8 cellular contexts compared by ENCODE assay signal in genomic region chr20:64285579-64286427, GRCh38. TPM values are rescaled to one million over a fixed set of nuclear protein-coding genes. Genes with fewer than 3 reads are reported as not detected.
DNase-seq lines count a peak whose midpoint lies in the region; ATAC-seq and TF ChIP-seq lines count a peak whose summit lies in the region.
"Not testable (repeated sequence)": the region's sequence is repeated elsewhere in the genome, so short reads cannot be mapped to it uniquely, and the experiment has no call there.

No MANE protein-coding gene starts in this region.

- not testable (repeated sequence) for H3K79me1 ChIP-seq in H9 (ENCODE audit: insufficient read depth, low read depth, low read length, poor library complexity, severe bottlenecking)

- peak; percentile 88 for DNase-seq in H9
- DNase-seq in LNCaP clone FGC (ENCODE audit: low read depth) = peak; percentile 62
- peak; percentile 68 to 84 for DNase-seq in SJCRH30
- peak; percentile 89 for DNase-seq in activated T-helper 2 cell treated with anti-CD3 and anti-CD28 coated beads, Interferon-gamma antibody, Interleukin-2, Interleukin-4, amounts not matched to agents 10 μg/mL and 5 μg/mL and 100 μg/mL, durations not matched to agents 14 hours and 24 hours and 36 hours (ENCODE audit: low spot score)
- DNase-seq in foreskin keratinocyte = peak in 1 of 2 donors; percentile 6
- DNase-seq in osteoblast (ENCODE audit: insufficient read length, low spot score, missing footprints) = peak; percentile 75
- peak; percentile 11 for DNase-seq in thoracic aorta (ENCODE audit: low spot score)

- H3K27ac Mint-ChIP-seq in H9; activated T-helper 2 cell treated with anti-CD3 and anti-CD28 coated beads, Interferon-gamma antibody, Interleukin-2, Interleukin-4, amounts not matched to agents 10 μg/mL and 5 μg/mL and 100 μg/mL, durations not matched to agents 14 hours and 24 hours and 36 hours: not testable (repeated sequence)

- not testable (repeated sequence) for H4K5ac ChIP-seq in H9 (ENCODE audit: insufficient read length, low read depth, low read length)

- H3K36me3 Mint-ChIP-seq in H9 (ENCODE audit: insufficient read depth in 1 of 3, low read depth in 3 of 3) = peaks cover 17 to 27% (median 23%) of the 10 kb centered on the region in 3 experiments
- H3K36me3 Mint-ChIP-seq in activated T-helper 2 cell treated with anti-CD3 and anti-CD28 coated beads, Interferon-gamma antibody, Interleukin-2, Interleukin-4, amounts not matched to agents 10 μg/mL and 5 μg/mL and 100 μg/mL, durations not matched to agents 14 hours and 24 hours and 36 hours (ENCODE audit: low read depth) = not testable (repeated sequence)

- H2AFZ ChIP-seq in H9 (ENCODE audit: low read length); osteoblast (ENCODE audit: low read length): not testable (repeated sequence)

- WGBS in H9 (ENCODE audit: extremely low coverage, insufficient read length, low lambda C conversion rate) = no CpG with 5 or more reads among the region's 44 CpGs

- H3K9me3 ChIP-seq in H9 (ENCODE audit: control insufficient read depth, low read depth, low read length); osteoblast (ENCODE audit: low read depth, low read length); thoracic aorta: not testable (repeated sequence)
- peaks cover 10% of the 10 kb centered on the region for H3K9me3 ChIP-seq in SJCRH30 (replicated peaks)

- H3K9ac ChIP-seq in H9 (ENCODE audit: extremely low read depth, insufficient read length, low read length) = not testable (repeated sequence)

- not testable (repeated sequence) for H2BK120ac ChIP-seq in H9 (ENCODE audit: low read depth, low read length, poor library complexity, severe bottlenecking)

- H3K4me2 ChIP-seq in H9 (ENCODE audit: insufficient read depth, insufficient read length, low read length); osteoblast (ENCODE audit: insufficient read depth, low read length): not testable (repeated sequence)

- not testable (repeated sequence) for H3K79me2 ChIP-seq in H9 (ENCODE audit: insufficient read depth, low read length); osteoblast (ENCODE audit: insufficient read depth, low read length)

- not testable (repeated sequence) for H3T11ph ChIP-seq in H9 (ENCODE audit: low read length)

- not testable (repeated sequence) for H3K4me3 ChIP-seq in LNCaP clone FGC (ENCODE audit: low read depth, low read length); SJCRH30; osteoblast (ENCODE audit: insufficient read depth, low read length); thoracic aorta

- peak; percentile 80 for ATAC-seq in foreskin keratinocyte
- not testable (repeated sequence) for ATAC-seq in thoracic aorta (ENCODE audit: insufficient number of reproducible peaks, low FRiP score, low read depth)

- H3K4me3 Mint-ChIP-seq in H9; activated T-helper 2 cell treated with anti-CD3 and anti-CD28 coated beads, Interferon-gamma antibody, Interleukin-2, Interleukin-4, amounts not matched to agents 10 μg/mL and 5 μg/mL and 100 μg/mL, durations not matched to agents 14 hours and 24 hours and 36 hours (ENCODE audit: low read depth): not testable (repeated sequence)

- not testable (repeated sequence) for H3K4ac ChIP-seq in H9 (ENCODE audit: low read depth, low read length)

- H3K4me1 ChIP-seq in H9 (ENCODE audit: insufficient read depth, low read length); SJCRH30; foreskin keratinocyte; osteoblast (ENCODE audit: insufficient read depth, low read length); thoracic aorta (ENCODE audit: control insufficient read depth in 1 of 2, low read depth in 2 of 2): not testable (repeated sequence)

- H4K91ac ChIP-seq in H9 (ENCODE audit: insufficient read length, low read depth, low read length) = not testable (repeated sequence)

- not testable (repeated sequence) for H3K27ac ChIP-seq in H9 (ENCODE audit: insufficient read length, low read depth, low read length); SJCRH30; foreskin keratinocyte; osteoblast (ENCODE audit: low read depth, low read length); thoracic aorta

- not testable (repeated sequence) for H2BK12ac ChIP-seq in H9 (ENCODE audit: insufficient read length, low read depth, low read length)

- H2BK20ac ChIP-seq in H9 (ENCODE audit: low read depth, low read length, poor library complexity, severe bottlenecking) = not testable (repeated sequence)

- not testable (repeated sequence) for H4K20me1 ChIP-seq in H9 (ENCODE audit: control insufficient read depth, insufficient read depth, insufficient read length); osteoblast (ENCODE audit: insufficient read depth, low read length)

- not testable (repeated sequence) for H3K23me2 ChIP-seq in H9 (ENCODE audit: insufficient read length, low read depth, low read length, poor library complexity, severe bottlenecking)

- not testable (repeated sequence) for H3K27me3 ChIP-seq in H9 (ENCODE audit: insufficient read depth, low read length); SJCRH30; foreskin keratinocyte; osteoblast (ENCODE audit: insufficient read depth, low read length); thoracic aorta (replicated peaks; ENCODE audit: insufficient read depth)

- H3K9me3 Mint-ChIP-seq in H9 = peaks cover 52 to 53% of the 10 kb centered on the region in 2 experiments
- not testable (repeated sequence) for H3K9me3 Mint-ChIP-seq in activated T-helper 2 cell treated with anti-CD3 and anti-CD28 coated beads, Interferon-gamma antibody, Interleukin-2, Interleukin-4, amounts not matched to agents 10 μg/mL and 5 μg/mL and 100 μg/mL, durations not matched to agents 14 hours and 24 hours and 36 hours

- TF ChIP-seq CTCF in GM12801 (IDR thresholded peaks at IDR 0.05; ENCODE audit: extremely low read depth, insufficient read length) = peak; percentile 98
- TF ChIP-seq CTCF in H9 (conservative IDR thresholded peaks at IDR 0.05) = peak; percentile 100
- TF ChIP-seq CTCF in LNCaP clone FGC (IDR thresholded peaks at IDR 0.05; ENCODE audit: control insufficient read depth, extremely low read depth, insufficient read depth) = peak; percentile 74
- TF ChIP-seq CTCF in foreskin keratinocyte (conservative IDR thresholded peaks at IDR 0.05) = peak; percentile 97
- TF ChIP-seq CTCF in osteoblast (IDR thresholded peaks at IDR 0.05; ENCODE audit: extremely low read depth, low read depth, low read length) = peak; percentile 65
- peak; percentile 57 for TF ChIP-seq CTCF in thoracic aorta (IDR thresholded peaks at IDR 0.05)

- H3K23ac ChIP-seq in H9 (ENCODE audit: insufficient read length, low read depth, low read length) = not testable (repeated sequence)

- not testable (repeated sequence) for H4K8ac ChIP-seq in H9 (replicated peaks; ENCODE audit: insufficient read length, low read depth, low read length)

- not testable (repeated sequence) for H3K27me3 Mint-ChIP-seq in H9 (ENCODE audit: low read depth); activated T-helper 2 cell treated with anti-CD3 and anti-CD28 coated beads, Interferon-gamma antibody, Interleukin-2, Interleukin-4, amounts not matched to agents 10 μg/mL and 5 μg/mL and 100 μg/mL, durations not matched to agents 14 hours and 24 hours and 36 hours (ENCODE audit: low read depth)

- not testable (repeated sequence) for H3K18ac ChIP-seq in H9 (ENCODE audit: insufficient read length, low read depth, low read length)

- H2BK5ac ChIP-seq in H9 (ENCODE audit: insufficient read length, low read length) = not testable (repeated sequence)

- not testable (repeated sequence) for H3K36me3 ChIP-seq in SJCRH30; osteoblast (ENCODE audit: insufficient read depth, low read length); thoracic aorta

- not testable (repeated sequence) for H3K14ac ChIP-seq in H9 (ENCODE audit: insufficient read depth, low read length)

- H3K56ac ChIP-seq in H9 (ENCODE audit: insufficient read length, low read depth, low read length) = not testable (repeated sequence)

- intact Hi-C loops in activated T-helper 2 cell treated with anti-CD3 and anti-CD28 coated beads, Interferon-gamma antibody, Interleukin-2, Interleukin-4, amounts not matched to agents 10 μg/mL and 5 μg/mL and 100 μg/mL, durations not matched to agents 14 hours and 24 hours and 36 hours (cut with micrococcal nuclease) = not testable (repeated sequence)

- not testable (repeated sequence) for H3K4me1 Mint-ChIP-seq in H9; activated T-helper 2 cell treated with anti-CD3 and anti-CD28 coated beads, Interferon-gamma antibody, Interleukin-2, Interleukin-4, amounts not matched to agents 10 μg/mL and 5 μg/mL and 100 μg/mL, durations not matched to agents 14 hours and 24 hours and 36 hours (ENCODE audit: low read depth)

- H2BK15ac ChIP-seq in H9 (ENCODE audit: low read depth, low read length) = not testable (repeated sequence)

- H2AK5ac ChIP-seq in H9 (ENCODE audit: insufficient read length, low read length) = not testable (repeated sequence)

RNA-seq across cellular contexts. Expression of gene PCMTD2, which starts 30.3 kb away (rescaled TPM):
- total RNA-seq in H9 (2021) = 52.0 and 52.7 TPM in 2 replicates
- 24.2 and 31.0 TPM in 2 replicates for total RNA-seq in SJCRH30 (2014; rRNA removed; shearing (Covaris generic))
- total RNA-seq in activated T-helper 2 cell treated with anti-CD3 and anti-CD28 coated beads, Interferon-gamma antibody, Interleukin-2, Interleukin-4, amounts not matched to agents 10 μg/mL and 5 μg/mL and 100 μg/mL, durations not matched to agents 14 hours and 24 hours and 36 hours = 31.7 and 32.7 TPM in 2 replicates
- 15.6 and 17.2 TPM in 2 replicates for total RNA-seq in foreskin keratinocyte
- 4.6 TPM in 2 replicates for polyA plus RNA-seq in foreskin keratinocyte
- total RNA-seq in osteoblast = 51.0 and 59.4 TPM in 2 replicates
- 100 to 1,000 TPM in 1 of 2 donors, 10 to 100 TPM in 1; 55.9 to 113 TPM for total RNA-seq in thoracic aorta
